ENCODE assay signal across 1 cellular context in the genomic region with DNA sequence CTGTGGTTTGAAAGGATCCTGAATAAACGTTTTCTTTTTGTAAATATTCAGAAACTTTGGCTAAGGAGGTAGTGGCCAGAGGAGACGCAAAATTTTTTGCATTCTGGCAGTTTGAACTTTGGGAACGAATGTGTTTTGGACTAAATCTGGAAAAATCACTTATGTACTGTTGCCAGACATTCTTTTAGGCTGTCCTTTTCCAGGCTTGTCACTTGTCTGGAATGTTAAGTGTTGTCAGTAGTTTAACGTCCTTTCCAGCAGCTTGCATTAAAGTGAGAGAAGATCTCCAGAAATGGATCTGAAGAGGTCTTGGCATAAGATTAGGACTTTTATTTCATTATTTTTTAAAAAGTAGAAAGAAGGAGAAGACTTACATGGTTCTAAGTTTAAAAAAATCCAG.
TF ChIP-seq lines count a peak whose summit lies in the region.

No MANE protein-coding gene starts in this region.

TF ChIP-seq in WTC11, 78 proteins besides CTCF, POLR2A, EP300 and RAD21 (continued from another document):
- TF ChIP-seq, protein P1, sequence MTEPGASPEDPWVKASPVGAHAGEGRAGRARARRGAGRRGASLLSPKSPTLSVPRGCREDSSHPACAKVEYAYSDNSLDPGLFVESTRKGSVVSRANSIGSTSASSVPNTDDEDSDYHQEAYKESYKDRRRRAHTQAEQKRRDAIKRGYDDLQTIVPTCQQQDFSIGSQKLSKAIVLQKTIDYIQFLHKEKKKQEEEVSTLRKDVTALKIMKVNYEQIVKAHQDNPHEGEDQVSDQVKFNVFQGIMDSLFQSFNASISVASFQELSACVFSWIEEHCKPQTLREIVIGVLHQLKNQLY (CRISPR knock-in tag; IDR thresholded peaks at IDR 0.05): no peak
- TF ChIP-seq MYBL2 (CRISPR knock-in tag; IDR thresholded peaks at IDR 0.05) (no peak), PREB (CRISPR knock-in tag; IDR thresholded peaks at IDR 0.05; ENCODE audit: borderline replicate concordance) (no peak)
